In the genomic region with DNA sequence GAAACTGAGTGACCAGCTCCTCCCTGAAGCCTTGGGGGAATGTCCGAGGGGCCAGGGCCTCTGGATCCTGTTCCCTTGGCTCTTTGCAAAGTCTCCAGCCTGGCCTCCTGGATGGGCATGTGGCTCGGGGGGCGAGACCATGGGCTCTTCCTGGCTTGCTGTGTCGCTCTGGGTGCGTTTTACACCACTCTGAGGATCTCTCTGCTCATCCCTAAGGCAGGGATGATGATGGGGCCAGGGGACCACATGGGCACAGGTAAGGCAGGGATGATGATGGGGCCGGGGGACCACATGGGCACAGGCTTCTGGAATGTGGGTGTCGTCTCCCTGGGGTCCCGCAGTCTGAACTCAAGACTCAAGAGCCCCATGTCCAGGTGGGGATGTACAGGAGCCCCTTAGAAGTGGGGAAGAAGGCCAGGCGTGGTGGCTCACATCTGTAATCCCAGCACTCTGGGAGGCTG, we compare ENCODE assay signal across 16 cellular contexts. TPM values are rescaled to one million over a fixed set of nuclear protein-coding genes. Genes with fewer than 3 reads are reported as not detected.
DNase-seq lines count a peak whose midpoint lies in the region; ATAC-seq, FAIRE-seq and TF ChIP-seq lines count a peak whose summit lies in the region.
"Had no signal": no experiment of that assay in that cellular context is flagged by ENCODE, and none has a peak within 500 bp of the region (broad histone marks: within the 10 kb centered on the region; RNA-seq: fewer than 3 reads in every experiment).

No MANE protein-coding gene starts in this region.

- H3K9me3 ChIP-seq in right lobe of liver (no peaks in the 10 kb centered on the region), HepG2 (ENCODE audit: low read length) (no peaks in the 10 kb centered on the region), right cardiac atrium (ENCODE audit: control insufficient read depth, low read length) (no peaks in the 10 kb centered on the region), aorta (ENCODE audit: control insufficient read depth, low read length) (no peaks in the 10 kb centered on the region)
- H3K9me3 ChIP-seq: MG63 had no signal

- ATAC-seq in right lobe of liver = no peak
- no peak for ATAC-seq in HepG2
- no peak for ATAC-seq in right cardiac atrium
- ATAC-seq in aorta (ENCODE audit: low FRiP score) = no peak

- WGBS in right lobe of liver (ENCODE audit: insufficient coverage, low coverage, low lambda C conversion rate, missing lambda C conversion rate) = no CpG with 5 or more reads among the region's 9 CpGs
- 94% methylated on average over 9 of the region's 9 CpGs for WGBS in HepG2 (ENCODE audit: low lambda C conversion rate)
- WGBS in right cardiac atrium = 92% methylated on average over 9 of the region's 9 CpGs
- 88 to 93% methylated on average over 9 of the region's 9 CpGs for WGBS in aorta, 2 donors

- no peak for FAIRE-seq in HepG2 (lab: Jason Lieb, UNC)
- FAIRE-seq: H1 had no signal

- no peaks in the 10 kb centered on the region for H3K27me3 ChIP-seq in right lobe of liver
- H3K27me3 ChIP-seq in HepG2 (ENCODE audit: control insufficient read depth in 1 of 2, insufficient read depth in 2 of 2, low read length in 2 of 2) = no peaks in the 10 kb centered on the region; a peak in 1 of 5 replicates
- no peaks in the 10 kb centered on the region for H3K27me3 ChIP-seq in right cardiac atrium (ENCODE audit: control insufficient read depth, insufficient read depth)
- H3K27me3 ChIP-seq in aorta (ENCODE audit: control insufficient read depth in 1 of 2, insufficient read depth in 2 of 2, low read length in 1 of 2) = no peaks in the 10 kb centered on the region
- H3K27me3 ChIP-seq: MG63 had no signal

- H3K4me3 ChIP-seq in right lobe of liver (no peak overlapping the region), HepG2 (replicated peaks in 1 of 3; ENCODE audit: insufficient read depth in 1 of 3, low read depth in 2 of 3, low read length in 3 of 3) (no peak overlapping the region), right cardiac atrium (ENCODE audit: low read length) (no peak overlapping the region), aorta (ENCODE audit: low read length in 2 of 2) (no peak overlapping the region)
- H3K4me3 ChIP-seq: MG63, PC-9, SK-N-MC had no signal

- peaks cover 3% of the 10 kb centered on the region; the same call in 1 of the 2 replicates for H4K20me1 ChIP-seq in HepG2 (ENCODE audit: insufficient read depth, low read length)

- no peak for TF ChIP-seq RAD21 in HepG2 (CRISPR knock-in tag; IDR thresholded peaks at IDR 0.05)

- TF ChIP-seq POLR2A in right lobe of liver (IDR thresholded peaks at IDR 0.05) (no peak), HepG2 (IDR thresholded peaks at IDR 0.05; ENCODE audit: insufficient read depth in 1 of 2, low read depth in 2 of 2, low read length in 2 of 2) (no peak)

- no peak overlapping the region for H3K9ac ChIP-seq in HepG2 (ENCODE audit: insufficient read depth, low read depth, low read length)

- POLR2A ChIA-PET in HepG2 (lab: Yijun Ruan, JAX) = no interaction called here

- intact Hi-C loops in right lobe of liver (cut with DNase I) (no loop called here), HepG2 (cut with micrococcal nuclease; ENCODE audit: unreplicated experiment) (no loop called here), right cardiac atrium (cut with DNase I) (no loop called here), aorta (cut with DNase I) (no loop called here)

- no peaks in the 10 kb centered on the region for H3K79me2 ChIP-seq in HepG2 (ENCODE audit: insufficient read depth, low read length)

- H3K36me3 ChIP-seq in right lobe of liver = no peaks in the 10 kb centered on the region
- H3K36me3 ChIP-seq in HepG2 (replicated peaks in 1 of 2; ENCODE audit: control insufficient read depth in 1 of 2, insufficient read depth in 2 of 2, low read length in 2 of 2) = no peaks in the 10 kb centered on the region
- H3K36me3 ChIP-seq in aorta (ENCODE audit: control insufficient read depth in 1 of 2, insufficient read depth in 2 of 2, low read length in 1 of 2) = no peaks in the 10 kb centered on the region
- H3K36me3 ChIP-seq: MG63 had no signal

- no TSS peak for BruUV-seq in HepG2 (replicated peaks; lab: Mats Ljungman, UMichigan)

- no peak for TF ChIP-seq CTCF in right lobe of liver (IDR thresholded peaks at IDR 0.05)
- no peak for TF ChIP-seq CTCF in HepG2 (CRISPR knock-in tag; IDR thresholded peaks at IDR 0.05)

- DNase-seq in right lobe of liver = peak in 2 of 3 donors; percentile 10 to 50
- no peak for DNase-seq in HepG2 (ENCODE audit: low spot score)
- DNase-seq in right cardiac atrium = peak in 2 of 3 donors; percentile 5 to 11
- peak; percentile 12 to 46 for DNase-seq in aorta
- no peak for DNase-seq in HPDE6-E6E7 (ENCODE audit: extremely low spot score)
- DNase-seq in OCI-M2 (lab: John Stamatoyannopoulos, UW; ENCODE audit: unreplicated experiment) = no peak
- DNase-seq: HFFc6, MG63, NCI-H1092, NCI-H146, NCI-H2081, NCI-H510A treated with DMSO at 0.1 percent for 48 hours, NCI-H82 had no signal

- in situ Hi-C loops in HepG2 (cut with HindIII; ENCODE audit: extremely low pct_ligation_motif_present, low pct_unique_long_range_greater_than_20kb) = no loop called here

- no peak overlapping the region for H2AFZ ChIP-seq in HepG2 (ENCODE audit: low read length)
- H2AFZ ChIP-seq: PC-9 had no signal

- TF ChIP-seq EP300 in HepG2 (IDR thresholded peaks at IDR 0.05; ENCODE audit: low read depth in 2 of 2, low read length in 2 of 2) (no peak), HepG2 (CRISPR knock-in tag; IDR thresholded peaks at IDR 0.05; ENCODE audit: borderline replicate concordance) (no peak)

- H3K4me1 ChIP-seq in right lobe of liver (peaks cover 0 to 5% (median 2%) of the 10 kb centered on the region in 4 donors), HepG2 (ENCODE audit: insufficient read depth, low read length) (peaks cover 38% of the 10 kb centered on the region), right cardiac atrium (ENCODE audit: control insufficient read depth, insufficient read depth, low read length) (no peaks in the 10 kb centered on the region), aorta (ENCODE audit: control insufficient read depth in 1 of 2, insufficient read depth in 2 of 2, low read length in 2 of 2) (no peaks in the 10 kb centered on the region)

- H3K27ac ChIP-seq in right lobe of liver = no peak overlapping the region
- H3K27ac ChIP-seq in HepG2 (ENCODE audit: extremely low read length, insufficient read depth, low read length) = no peak overlapping the region
- H3K27ac ChIP-seq in right cardiac atrium (ENCODE audit: low read length) = no peak overlapping the region
- no peak overlapping the region for H3K27ac ChIP-seq in aorta (ENCODE audit: low read depth in 1 of 2, low read length in 2 of 2)
- H3K27ac ChIP-seq: PC-9, SK-N-MC had no signal

- no peak overlapping the region for H3K4me2 ChIP-seq in HepG2 (ENCODE audit: low read depth, low read length)
- H3K4me2 ChIP-seq: PC-9 had no signal

- CTCF ChIA-PET in HepG2 (lab: Yijun Ruan, JAX; ENCODE audit: low intra/inter-chr PET ratio, low total read pairs) = no interaction called here

RNA-seq across cellular contexts. Expression of a gene that starts 17.7 kb away (rescaled TPM):
- total RNA-seq in right lobe of liver (1 to 10 TPM in 2 of 6 experiments, under 1 TPM in 4; 0.05 to 2.3 (median 0.32) TPM), HepG2 (2016; rRNA removed; fragmentation: Illumina TruSeq; extraction: Trizol) (0.69 and 1.1 TPM in 2 replicates), right cardiac atrium (under 1 TPM in 1 of 4 donors, not detected in 3; 0.18 TPM), aorta (under 1 TPM in 1 of 2 donors, not detected in 1; 0.18 TPM)
- 0.35 and 0.51 TPM in 2 replicates for total RNA-seq in HepG2 (2016; cell fraction: cytosol; rRNA removed; fragmentation: Illumina TruSeq; extraction: Trizol; ENCODE audit: low read depth)
- 0.39 and 1.1 TPM in 2 replicates for total RNA-seq in HepG2 (2016; cell fraction: insoluble cytoplasmic fraction; rRNA removed; fragmentation: Illumina TruSeq; extraction: Trizol)
- total RNA-seq in HepG2 (2016; cell fraction: membrane; rRNA removed; fragmentation: Illumina TruSeq; extraction: Trizol) = 1.3 and 1.4 TPM in 2 replicates
- 1.7 and 2.1 TPM in 2 replicates for total RNA-seq in HepG2 (2016; cell fraction: nucleus; rRNA removed; fragmentation: Illumina TruSeq; extraction: Trizol)
- polyA plus RNA-seq in HepG2 (2011; rRNA removed) (0.49 and 0.59 TPM in 2 replicates), right cardiac atrium (0.07 TPM), aorta (under 1 TPM in 1 of 2 donors, not detected in 1; 0.38 TPM)
- polyA plus RNA-seq in HepG2 (2011; cell fraction: cytosol; rRNA removed) = 0.10 and 0.28 TPM in 2 replicates
- polyA plus RNA-seq in HepG2 (2011; cell fraction: nucleus; rRNA removed) = 1.8 and 3.5 TPM in 2 replicates
- 0.37 and 0.74 TPM in 2 replicates for polyA plus RNA-seq in HepG2 (2012)
- 0.45 and 0.53 TPM in 2 replicates for polyA plus RNA-seq in HepG2 (2016; cell fraction: cytosol; fragmentation: Illumina TruSeq; extraction: Trizol; ENCODE audit: low read depth)
- polyA plus RNA-seq in HepG2 (2016; cell fraction: insoluble cytoplasmic fraction; fragmentation: Illumina TruSeq; extraction: Trizol; ENCODE audit: low read depth) = 1.5 and 1.9 TPM in 2 replicates
- polyA plus RNA-seq in HepG2 (2016; cell fraction: membrane; fragmentation: Illumina TruSeq; extraction: Trizol; ENCODE audit: low read depth) = 0.93 and 1.4 TPM in 2 replicates
- 3.4 and 3.9 TPM in 2 replicates for polyA plus RNA-seq in HepG2 (2016; cell fraction: nucleus; fragmentation: Illumina TruSeq; extraction: Trizol; ENCODE audit: insufficient read depth, low read depth)
- polyA minus RNA-seq in HepG2 (2011; rRNA and poly(A)+ RNA removed; ENCODE audit: low replicate concordance) = 0.48 TPM in 1 of 2 replicates, not detected in the other
- polyA minus RNA-seq in HepG2 (2011; cell fraction: cytosol; rRNA and poly(A)+ RNA removed) = 0.30 and 0.62 TPM in 2 replicates
- 0.99 and 1.2 TPM in 2 replicates for polyA minus RNA-seq in HepG2 (2011; cell fraction: nucleus; rRNA and poly(A)+ RNA removed)
- total RNA-seq: HFFc6 had no signal

RNA-seq across cellular contexts. Expression of a gene that starts 20.1 kb away (rescaled TPM):
- total RNA-seq in right lobe of liver = 1 to 10 TPM; 5.6 to 9.1 (median 7.1) TPM
- 18.1 and 21.0 TPM in 2 replicates for total RNA-seq in HepG2 (2016; rRNA removed; fragmentation: Illumina TruSeq; extraction: Trizol)
- total RNA-seq in HepG2 (2016; cell fraction: cytosol; rRNA removed; fragmentation: Illumina TruSeq; extraction: Trizol; ENCODE audit: low read depth) = 5.0 and 5.8 TPM in 2 replicates
- total RNA-seq in HepG2 (2016; cell fraction: insoluble cytoplasmic fraction; rRNA removed; fragmentation: Illumina TruSeq; extraction: Trizol) = 20.2 and 20.3 TPM in 2 replicates
- total RNA-seq in HepG2 (2016; cell fraction: membrane; rRNA removed; fragmentation: Illumina TruSeq; extraction: Trizol) = 8.8 and 10.8 TPM in 2 replicates
- total RNA-seq in HepG2 (2016; cell fraction: nucleus; rRNA removed; fragmentation: Illumina TruSeq; extraction: Trizol) = 14.3 and 17.1 TPM in 2 replicates
- 40.4 and 44.1 TPM in 2 replicates for polyA plus RNA-seq in HepG2 (2011; rRNA removed)
- polyA plus RNA-seq in HepG2 (2011; cell fraction: cytosol; rRNA removed) = 27.5 and 35.0 TPM in 2 replicates
- 78.4 and 79.9 TPM in 2 replicates for polyA plus RNA-seq in HepG2 (2011; cell fraction: nucleus; rRNA removed)
- 12.9 and 18.3 TPM in 2 replicates for polyA plus RNA-seq in HepG2 (2012)
- polyA plus RNA-seq in HepG2 (2016; cell fraction: cytosol; fragmentation: Illumina TruSeq; extraction: Trizol; ENCODE audit: low read depth) = 5.5 TPM in 2 replicates
- 19.4 and 25.1 TPM in 2 replicates for polyA plus RNA-seq in HepG2 (2016; cell fraction: insoluble cytoplasmic fraction; fragmentation: Illumina TruSeq; extraction: Trizol; ENCODE audit: low read depth)
- 6.3 and 7.2 TPM in 2 replicates for polyA plus RNA-seq in HepG2 (2016; cell fraction: membrane; fragmentation: Illumina TruSeq; extraction: Trizol; ENCODE audit: low read depth)
- 41.4 and 53.5 TPM in 2 replicates for polyA plus RNA-seq in HepG2 (2016; cell fraction: nucleus; fragmentation: Illumina TruSeq; extraction: Trizol; ENCODE audit: insufficient read depth, low read depth)
- 43.7 and 46.5 TPM in 2 replicates for polyA minus RNA-seq in HepG2 (2011; rRNA and poly(A)+ RNA removed; ENCODE audit: low replicate concordance)
- polyA minus RNA-seq in HepG2 (2011; cell fraction: cytosol; rRNA and poly(A)+ RNA removed) = 11.9 and 16.4 TPM in 2 replicates
- 18.4 and 19.5 TPM in 2 replicates for polyA minus RNA-seq in HepG2 (2011; cell fraction: nucleus; rRNA and poly(A)+ RNA removed)
- 10 to 100 TPM in 3 of 4 donors, 1 to 10 TPM in 1; 8.7 to 13.9 (median 12.2) TPM for total RNA-seq in right cardiac atrium
- polyA plus RNA-seq in right cardiac atrium = 12.9 TPM
- total RNA-seq in aorta = 10 to 100 TPM; 10.6 to 17.4 TPM
- polyA plus RNA-seq in aorta = 10 to 100 TPM in 1 of 2 donors, 1 to 10 TPM in 1; 5.8 to 27.8 TPM

RNA-seq across cellular contexts. Expression of a gene that starts 45.2 kb away (rescaled TPM):
- total RNA-seq in right lobe of liver (10 to 100 TPM; 42.5 to 54.6 (median 53.4) TPM), HepG2 (2016; rRNA removed; fragmentation: Illumina TruSeq; extraction: Trizol) (21.3 and 31.7 TPM in 2 replicates), right cardiac atrium (10 to 100 TPM; 46.3 to 51.4 (median 46.6) TPM), aorta (10 to 100 TPM; 35.4 to 39.0 TPM)
- 5.7 and 6.3 TPM in 2 replicates for total RNA-seq in HepG2 (2016; cell fraction: cytosol; rRNA removed; fragmentation: Illumina TruSeq; extraction: Trizol; ENCODE audit: low read depth)
- total RNA-seq in HepG2 (2016; cell fraction: insoluble cytoplasmic fraction; rRNA removed; fragmentation: Illumina TruSeq; extraction: Trizol) = 20.0 and 34.6 TPM in 2 replicates
- total RNA-seq in HepG2 (2016; cell fraction: membrane; rRNA removed; fragmentation: Illumina TruSeq; extraction: Trizol) = 26.8 and 28.4 TPM in 2 replicates
- total RNA-seq in HepG2 (2016; cell fraction: nucleus; rRNA removed; fragmentation: Illumina TruSeq; extraction: Trizol) = 13.9 and 17.8 TPM in 2 replicates
- polyA plus RNA-seq in HepG2 (2011; rRNA removed) (37.4 and 44.3 TPM in 2 replicates), right cardiac atrium (35.8 TPM), aorta (10 to 100 TPM; 42.0 to 51.0 TPM)
- 39.8 and 48.5 TPM in 2 replicates for polyA plus RNA-seq in HepG2 (2011; cell fraction: cytosol; rRNA removed)
- 18.5 and 21.7 TPM in 2 replicates for polyA plus RNA-seq in HepG2 (2011; cell fraction: nucleus; rRNA removed)
- polyA plus RNA-seq in HepG2 (2012) = 32.1 and 36.9 TPM in 2 replicates
- polyA plus RNA-seq in HepG2 (2016; cell fraction: cytosol; fragmentation: Illumina TruSeq; extraction: Trizol; ENCODE audit: low read depth) = 9.7 and 10.7 TPM in 2 replicates
- polyA plus RNA-seq in HepG2 (2016; cell fraction: insoluble cytoplasmic fraction; fragmentation: Illumina TruSeq; extraction: Trizol; ENCODE audit: low read depth) = 66.4 and 67.1 TPM in 2 replicates
- polyA plus RNA-seq in HepG2 (2016; cell fraction: membrane; fragmentation: Illumina TruSeq; extraction: Trizol; ENCODE audit: low read depth) = 27.9 and 28.2 TPM in 2 replicates
- polyA plus RNA-seq in HepG2 (2016; cell fraction: nucleus; fragmentation: Illumina TruSeq; extraction: Trizol; ENCODE audit: insufficient read depth, low read depth) = 42.7 TPM in 2 replicates
- polyA minus RNA-seq in HepG2 (2011; rRNA and poly(A)+ RNA removed; ENCODE audit: low replicate concordance) = 33.6 and 37.3 TPM in 2 replicates
- polyA minus RNA-seq in HepG2 (2011; cell fraction: cytosol; rRNA and poly(A)+ RNA removed) = 24.6 and 30.2 TPM in 2 replicates
- 8.0 and 10.2 TPM in 2 replicates for polyA minus RNA-seq in HepG2 (2011; cell fraction: nucleus; rRNA and poly(A)+ RNA removed)

RNA-seq across cellular contexts. Expression of a gene that starts 58.7 kb away (rescaled TPM):
- total RNA-seq in right lobe of liver (1 to 10 TPM; 2.2 to 9.6 (median 4.4) TPM), HepG2 (2016; rRNA removed; fragmentation: Illumina TruSeq; extraction: Trizol) (0.76 and 1.9 TPM in 2 replicates), right cardiac atrium (10 to 100 TPM in 3 of 4 donors, 1 to 10 TPM in 1; 7.0 to 18.7 (median 13.9) TPM), aorta (100 to 1,000 TPM in 1 of 2 donors, 10 to 100 TPM in 1; 91.8 to 223 TPM)
- 0.18 and 0.61 TPM in 2 replicates for total RNA-seq in HepG2 (2016; cell fraction: cytosol; rRNA removed; fragmentation: Illumina TruSeq; extraction: Trizol; ENCODE audit: low read depth)
- total RNA-seq in HepG2 (2016; cell fraction: insoluble cytoplasmic fraction; rRNA removed; fragmentation: Illumina TruSeq; extraction: Trizol) = 0.70 and 2.7 TPM in 2 replicates
- 0.52 and 0.96 TPM in 2 replicates for total RNA-seq in HepG2 (2016; cell fraction: membrane; rRNA removed; fragmentation: Illumina TruSeq; extraction: Trizol)
- 2.7 and 3.4 TPM in 2 replicates for total RNA-seq in HepG2 (2016; cell fraction: nucleus; rRNA removed; fragmentation: Illumina TruSeq; extraction: Trizol)
- polyA plus RNA-seq in HepG2 (2011; rRNA removed) (1.9 and 3.5 TPM in 2 replicates), right cardiac atrium (7.2 TPM), aorta (100 to 1,000 TPM in 1 of 2 donors, 10 to 100 TPM in 1; 53.7 to 332 TPM)
- 0.90 and 1.8 TPM in 2 replicates for polyA plus RNA-seq in HepG2 (2011; cell fraction: cytosol; rRNA removed)
- 68.1 and 94.7 TPM in 2 replicates for polyA plus RNA-seq in HepG2 (2011; cell fraction: nucleus; rRNA removed)
- polyA plus RNA-seq in HepG2 (2012) = 3.6 and 4.8 TPM in 2 replicates
- 0.09 and 0.19 TPM in 2 replicates for polyA plus RNA-seq in HepG2 (2016; cell fraction: cytosol; fragmentation: Illumina TruSeq; extraction: Trizol; ENCODE audit: low read depth)
- polyA plus RNA-seq in HepG2 (2016; cell fraction: insoluble cytoplasmic fraction; fragmentation: Illumina TruSeq; extraction: Trizol; ENCODE audit: low read depth) = 0.80 and 1.3 TPM in 2 replicates
- polyA plus RNA-seq in HepG2 (2016; cell fraction: membrane; fragmentation: Illumina TruSeq; extraction: Trizol; ENCODE audit: low read depth) = 0.19 and 0.34 TPM in 2 replicates
- polyA plus RNA-seq in HepG2 (2016; cell fraction: nucleus; fragmentation: Illumina TruSeq; extraction: Trizol; ENCODE audit: insufficient read depth, low read depth) = 8.1 and 10.4 TPM in 2 replicates
- 3.5 and 4.6 TPM in 2 replicates for polyA minus RNA-seq in HepG2 (2011; rRNA and poly(A)+ RNA removed; ENCODE audit: low replicate concordance)
- polyA minus RNA-seq in HepG2 (2011; cell fraction: cytosol; rRNA and poly(A)+ RNA removed) = 1.7 and 2.4 TPM in 2 replicates
- 5.6 and 10.6 TPM in 2 replicates for polyA minus RNA-seq in HepG2 (2011; cell fraction: nucleus; rRNA and poly(A)+ RNA removed)

Comparison
In these comparisons a context has a peak if more than half of its experiments do, and no peak if none do; other contexts are left out.
1. DNase-seq: peak in right lobe of liver (2 of 3), right cardiac atrium (2 of 3) and aorta (2 of 2); none in HepG2 (single experiment), HPDE6-E6E7 (single experiment) and OCI-M2 (single experiment).